Comparison of ENCODE assay signal across 21 cellular contexts in the genomic region with DNA sequence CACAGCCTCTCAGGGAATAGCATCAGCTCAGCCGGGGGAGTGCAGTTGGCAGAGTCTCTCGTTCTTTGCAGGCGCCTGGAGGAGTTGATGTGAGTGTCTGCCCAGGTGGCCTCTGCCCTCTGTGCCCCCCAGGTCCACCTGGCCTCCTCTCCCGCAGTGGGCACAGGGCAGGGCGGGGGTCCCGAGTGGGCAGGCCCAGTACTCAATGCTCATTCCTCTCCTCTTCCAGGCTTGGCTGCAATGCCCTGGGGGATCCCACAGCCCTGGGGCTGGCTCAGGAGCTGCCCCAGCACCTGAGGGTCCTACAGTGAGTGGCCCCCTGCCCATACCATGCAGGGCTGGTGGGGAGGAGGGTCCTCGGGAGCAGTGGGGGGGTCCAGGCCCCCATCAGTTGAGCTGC. TPM values are rescaled to one million over a fixed set of nuclear protein-coding genes. Genes with fewer than 3 reads are reported as not detected.
DNase-seq lines count a peak whose midpoint lies in the region; ATAC-seq, FAIRE-seq and TF ChIP-seq lines count a peak whose summit lies in the region.
"Had no signal": no experiment of that assay in that cellular context is flagged by ENCODE, and none has a peak within 500 bp of the region (broad histone marks: within the 10 kb centered on the region; RNA-seq: fewer than 3 reads in every experiment).

No MANE protein-coding gene starts in this region.

- no peak overlapping the region for H2AFZ ChIP-seq in GM12878 (ENCODE audit: control insufficient read depth, low read depth, low read length)
- H2AFZ ChIP-seq: GM23248 had no signal

- in situ Hi-C loops in GM12878 (cut with MboI) = no loop called here

- H3K9ac ChIP-seq in GM12878 (ENCODE audit: control insufficient read depth, insufficient read depth, low read length) = no peak overlapping the region
- H3K9ac ChIP-seq: GM23248 had no signal

- no peaks in the 10 kb centered on the region for H3K9me3 Mint-ChIP-seq in activated T-cell treated with anti-CD3 and anti-CD28 coated beads, Interleukin-2, amount 50 U/mL, for 24 hours
- no peaks in the 10 kb centered on the region for H3K9me3 Mint-ChIP-seq in activated T-cell treated with anti-CD3 and anti-CD28 coated beads, Interleukin-2, amount 50 U/mL, for 4 hours
- no peaks in the 10 kb centered on the region for H3K9me3 Mint-ChIP-seq in memory B cell
- no peaks in the 10 kb centered on the region for H3K9me3 Mint-ChIP-seq in stimulated activated memory B cell treated with anti-CD40 and anti-IgM and Interleukin-4, amounts not matched to agents 10 μg/mL and 1 μg/mL and 100 μg/mL, for 72 hours
- H3K9me3 Mint-ChIP-seq: CD4-positive, alpha-beta memory T cell; IgD-negative memory B cell had no signal

- CTCF ChIA-PET in GM12878 (lab: Yijun Ruan, JAX) = interaction anchor here (0.7 to 1.6 kb wide), 2 partner anchors 112 to 113 kb away, joined by 3 to 5 read pairs; no protein-coding TSS in a partner anchor

- RAD21 ChIA-PET in GM12878 (lab: Charles Lee; ENCODE audit: unreplicated experiment) = no interaction called here

- WGBS in GM12878 (ENCODE audit: insufficient coverage, insufficient replicate concordance, low lambda C conversion rate, missing lambda C conversion rate) = 74% methylated on average over 7 of the region's 7 CpGs

- H3K4me2 ChIP-seq in GM12878 (ENCODE audit: control insufficient read depth, insufficient read depth) = no peak overlapping the region
- H3K4me2 ChIP-seq: A549 had no signal

- H3K4me3 Mint-ChIP-seq in activated T-cell treated with anti-CD3 and anti-CD28 coated beads, Interleukin-2, amount 50 U/mL, for 24 hours = no peak overlapping the region
- H3K4me3 Mint-ChIP-seq in activated T-cell treated with anti-CD3 and anti-CD28 coated beads, Interleukin-2, amount 50 U/mL, for 4 hours = no peak overlapping the region
- no peak overlapping the region for H3K4me3 Mint-ChIP-seq in memory B cell
- H3K4me3 Mint-ChIP-seq in stimulated activated memory B cell treated with anti-CD40 and anti-IgM and Interleukin-4, amounts not matched to agents 10 μg/mL and 1 μg/mL and 100 μg/mL, for 72 hours = no peak overlapping the region
- H3K4me3 Mint-ChIP-seq: CD4-positive, alpha-beta memory T cell had no signal

- intact Hi-C loops in GM12878 (cut with micrococcal nuclease; ENCODE audit: unreplicated experiment) = no loop called here

- H3K27me3 ChIP-seq in GM12878 (replicated peaks in 1 of 2; ENCODE audit: control insufficient read depth in 2 of 2, insufficient read depth in 2 of 2, low read length in 1 of 2) (no peaks in the 10 kb centered on the region), right atrium auricular region (no peaks in the 10 kb centered on the region)

- no peaks in the 10 kb centered on the region for H3K4me1 Mint-ChIP-seq in activated T-cell treated with anti-CD3 and anti-CD28 coated beads, Interleukin-2, amount 50 U/mL, for 24 hours (ENCODE audit: low read depth)
- no peaks in the 10 kb centered on the region for H3K4me1 Mint-ChIP-seq in activated T-cell treated with anti-CD3 and anti-CD28 coated beads, Interleukin-2, amount 50 U/mL, for 4 hours (ENCODE audit: low read depth)
- no peaks in the 10 kb centered on the region for H3K4me1 Mint-ChIP-seq in memory B cell
- H3K4me1 Mint-ChIP-seq in stimulated activated memory B cell treated with anti-CD40 and anti-IgM and Interleukin-4, amounts not matched to agents 10 μg/mL and 1 μg/mL and 100 μg/mL, for 72 hours = no peaks in the 10 kb centered on the region

- H3K4me3 ChIP-seq in GM12878 (no peak overlapping the region), right atrium auricular region (no peak overlapping the region)
- H3K4me3 ChIP-seq: A549, GM23248, HAP-1 had no signal

- peaks cover 0 to 8% of the 10 kb centered on the region in 2 experiments; a peak in 2 of 4 replicates for H3K36me3 ChIP-seq in GM12878 (ENCODE audit: control insufficient read depth in 2 of 2, insufficient read depth in 2 of 2, low read length in 1 of 2)
- peaks cover 6% of the 10 kb centered on the region for H3K36me3 ChIP-seq in right atrium auricular region
- H3K36me3 ChIP-seq: HAP-1 had no signal

- no peak for FAIRE-seq in GM12878 (lab: Jason Lieb, UNC)
- FAIRE-seq: A549, D721Med, G401.6, GM12892, GM18507, HTR-8/SVneo had no signal

- no peak for DNase-seq in activated T-cell treated with anti-CD3 and anti-CD28 coated beads, Interleukin-2, amount 50 U/mL, for 24 hours
- DNase-seq in activated T-cell treated with anti-CD3 and anti-CD28 coated beads, Interleukin-2, amount 50 U/mL, for 4 hours = no peak
- DNase-seq in GM12878 (ENCODE audit: low read depth, low spot score) = no peak
- no peak for DNase-seq in memory B cell (ENCODE audit: low spot score in 2 of 2)
- no peak for DNase-seq in right atrium auricular region (ENCODE audit: low spot score)
- no peak for DNase-seq in OCI-M1 (lab: John Stamatoyannopoulos, UW)
- DNase-seq: AML-193; Caco-2; CD4-positive, alpha-beta memory T cell; GM23248 had no signal

- H3K79me2 ChIP-seq in GM12878 (ENCODE audit: control insufficient read depth, insufficient read depth, low read length) = no peaks in the 10 kb centered on the region

- peak overlapping the region; percentile 63 for H3K27ac Mint-ChIP-seq in activated T-cell treated with anti-CD3 and anti-CD28 coated beads, Interleukin-2, amount 50 U/mL, for 24 hours
- H3K27ac Mint-ChIP-seq in memory B cell = peak overlapping the region; percentile 45
- peak overlapping the region; percentile 25 for H3K27ac Mint-ChIP-seq in stimulated activated memory B cell treated with anti-CD40 and anti-IgM and Interleukin-4, amounts not matched to agents 10 μg/mL and 1 μg/mL and 100 μg/mL, for 72 hours

- peaks cover 89% of the 10 kb centered on the region for H3K36me3 Mint-ChIP-seq in activated T-cell treated with anti-CD3 and anti-CD28 coated beads, Interleukin-2, amount 50 U/mL, for 24 hours (ENCODE audit: low read depth)
- H3K36me3 Mint-ChIP-seq in activated T-cell treated with anti-CD3 and anti-CD28 coated beads, Interleukin-2, amount 50 U/mL, for 4 hours (ENCODE audit: insufficient read depth) = peaks cover 37% of the 10 kb centered on the region
- H3K36me3 Mint-ChIP-seq in memory B cell = peaks cover 10% of the 10 kb centered on the region
- H3K36me3 Mint-ChIP-seq in stimulated activated memory B cell treated with anti-CD40 and anti-IgM and Interleukin-4, amounts not matched to agents 10 μg/mL and 1 μg/mL and 100 μg/mL, for 72 hours = peaks cover 60% of the 10 kb centered on the region

- H3K9me3 ChIP-seq in GM12878 (replicated peaks; ENCODE audit: control insufficient read depth, insufficient read depth, low read length) (no peaks in the 10 kb centered on the region), right atrium auricular region (no peaks in the 10 kb centered on the region)
- H3K9me3 ChIP-seq: A549, Caco-2, HAP-1 had no signal

- TF ChIP-seq EP300 in GM12878 (IDR thresholded peaks at IDR 0.05; ENCODE audit: borderline replicate concordance in 1 of 2, control insufficient read depth in 1 of 2, low read depth in 2 of 2, low read length in 2 of 2) = no peak

- ATAC-seq in activated T-cell treated with anti-CD3 and anti-CD28 coated beads, Interleukin-2, amount 50 U/mL, for 4 hours = no peak
- no peak for ATAC-seq in GM12878
- no peak for ATAC-seq in memory B cell (ENCODE audit: low read depth)
- no peak for ATAC-seq in stimulated activated memory B cell treated with anti-CD40 and anti-IgM and Interleukin-4, amounts not matched to agents 10 μg/mL and 1 μg/mL and 100 μg/mL, for 72 hours

- H3K4me1 ChIP-seq in GM12878 (ENCODE audit: control insufficient read depth, insufficient read depth, low read length) (no peaks in the 10 kb centered on the region), right atrium auricular region (no peaks in the 10 kb centered on the region)
- H3K4me1 ChIP-seq: Caco-2, HAP-1 had no signal

- TF ChIP-seq CTCF in GM12878 (IDR thresholded peaks at IDR 0.05 in 2 of 3, conservative IDR thresholded peaks at IDR 0.05 in 1 of 3; ENCODE audit: control insufficient read depth in 2 of 3, extremely low read depth in 1 of 3, insufficient read depth in 1 of 3, low read depth in 3 of 3, low read length in 3 of 3) (no peak), right atrium auricular region (IDR thresholded peaks at IDR 0.05) (no peak)

- POLR2A ChIA-PET in GM12878 (lab: Charles Lee) = interaction anchor here (0.6 kb wide), 1 partner anchor 29 kb away, joined by 4 read pairs; no protein-coding TSS in a partner anchor

- no peaks in the 10 kb centered on the region for H3K27me3 Mint-ChIP-seq in activated T-cell treated with anti-CD3 and anti-CD28 coated beads, Interleukin-2, amount 50 U/mL, for 24 hours
- no peaks in the 10 kb centered on the region for H3K27me3 Mint-ChIP-seq in activated T-cell treated with anti-CD3 and anti-CD28 coated beads, Interleukin-2, amount 50 U/mL, for 4 hours (ENCODE audit: low read depth)
- H3K27me3 Mint-ChIP-seq in memory B cell = no peaks in the 10 kb centered on the region
- H3K27me3 Mint-ChIP-seq in stimulated activated memory B cell treated with anti-CD40 and anti-IgM and Interleukin-4, amounts not matched to agents 10 μg/mL and 1 μg/mL and 100 μg/mL, for 72 hours = no peaks in the 10 kb centered on the region
- H3K27me3 Mint-ChIP-seq: CD4-positive, alpha-beta memory T cell; IgD-negative memory B cell had no signal

- TF ChIP-seq POLR2A in GM12878 (IDR thresholded peaks at IDR 0.05; ENCODE audit: low read depth, low read length) = 0 out of 2 replicates have a peak, but pooled peaks have one; percentile 15

- H3K27ac ChIP-seq in GM12878 (ENCODE audit: control insufficient read depth, insufficient read depth) (no peak overlapping the region), right atrium auricular region (no peak overlapping the region)
- H3K27ac ChIP-seq: 22Rv1, A549, C4-2B, GM23248 had no signal

- SMC1A ChIA-PET in GM12878 (lab: Charles Lee; ENCODE audit: uncharacterized antibody, unreplicated experiment) = no interaction called here

- no TSS peak for BruUV-seq in GM12878 (replicated peaks; lab: Mats Ljungman, UMichigan)

- H4K20me1 ChIP-seq in GM12878 (ENCODE audit: control insufficient read depth, insufficient read depth) = no peaks in the 10 kb centered on the region

- no peak for TF ChIP-seq RAD21 in GM12878 (IDR thresholded peaks at IDR 0.05; ENCODE audit: insufficient read depth, low read depth, low read length)

RNA-seq across cellular contexts. Expression of a gene that starts 14.7 kb away (rescaled TPM):
- total RNA-seq in activated T-cell treated with anti-CD3 and anti-CD28 coated beads, Interleukin-2, amount 50 U/mL, for 4 hours = 1 to 10 TPM; 2.4 to 4.0 (median 2.9) TPM
- 7.8 and 9.0 TPM in 2 replicates for total RNA-seq in GM12878 (2013; cell fraction: nucleolus; rRNA removed)
- total RNA-seq in GM12878 (2014; rRNA removed) = 13.6 and 14.5 TPM in 2 replicates
- total RNA-seq in GM12878 (2014; rRNA removed; fragmentation: Illumina TruSeq; extraction: Trizol) = 9.8 and 10.5 TPM in 2 replicates
- total RNA-seq in GM12878 (2021) = 13.7 and 14.5 TPM in 2 replicates
- 5.7 TPM for polyA plus RNA-seq in GM12878 (2011; ENCODE audit: low read depth)
- polyA plus RNA-seq in GM12878 (2011; rRNA removed) = 3.4 and 7.7 TPM in 2 replicates
- 8.4 and 10.6 TPM in 2 replicates for polyA plus RNA-seq in GM12878 (2011; cell fraction: cytosol; rRNA removed)
- 4.7 and 6.0 TPM in 2 replicates for polyA plus RNA-seq in GM12878 (2011; cell fraction: nucleus; rRNA removed)
- 7.1 and 12.0 TPM in 2 replicates for polyA plus RNA-seq in GM12878 (2012)
- 16.9 and 18.5 TPM in 2 replicates for polyA plus RNA-seq in GM12878 (2014; fragmentation: Illumina TruSeq; extraction: Trizol)
- polyA plus RNA-seq in GM12878 (2014; fragmentation: Nextera tagmentation; extraction: Ambion mirVana) = 1 to 10 TPM; 4.8 to 5.6 TPM
- 22.1 and 23.5 TPM in 2 replicates for polyA plus RNA-seq in GM12878 (2014; rRNA removed)
- polyA plus RNA-seq in GM12878 (2016; fragmentation: Nextera tagmentation; extraction: Ambion mirVana) = 10 to 100 TPM in 1 of 2 experiments, 1 to 10 TPM in 1; 3.1 to 10.0 TPM
- polyA minus RNA-seq in GM12878 (2011; rRNA and poly(A)+ RNA removed) = 5.6 and 8.1 TPM in 2 replicates
- polyA minus RNA-seq in GM12878 (2011; cell fraction: cytosol; rRNA and poly(A)+ RNA removed) = 2.5 and 2.8 TPM in 2 replicates
- 2.1 and 5.5 TPM in 2 replicates for polyA minus RNA-seq in GM12878 (2011; cell fraction: nucleus; rRNA and poly(A)+ RNA removed)
- total RNA-seq in right atrium auricular region = 10 to 100 TPM; 16.0 to 26.1 TPM
